In genomic region chr1:246324711-246325110, GRCh38 we compare ENCODE assay signal across 15 cellular contexts.
A peak's percentile ranks its signal among the peaks of the same experiment; 100 is the strongest.
DNase-seq lines count a peak whose midpoint lies in the region; TF ChIP-seq lines count a peak whose summit lies in the region.
"Had no signal": no experiment of that assay in that cellular context is flagged by ENCODE, and none has a peak within 500 bp of the region (broad histone marks: within the 10 kb centered on the region; RNA-seq: fewer than 3 reads in every experiment).

No MANE protein-coding gene starts in this region.

- H3K4me3 ChIP-seq in epithelial cell of esophagus (ENCODE audit: low read length): no peak overlapping the region
- no peak overlapping the region for H3K4me3 ChIP-seq in mesendoderm (ENCODE audit: low read length)
- H3K4me3 ChIP-seq: SJCRH30, upper lobe of left lung had no signal

- H4K8ac ChIP-seq in mesendoderm (ENCODE audit: low read depth, low read length): no peak overlapping the region

- no peaks in the 10 kb centered on the region for H3K27me3 ChIP-seq in mesendoderm (ENCODE audit: insufficient read depth, low read length, poor library complexity)
- H3K27me3 ChIP-seq: neutrophil, SJCRH30, upper lobe of left lung had no signal

- no peaks in the 10 kb centered on the region for H3K79me1 ChIP-seq in mesendoderm (ENCODE audit: low read length)

- WGBS in mesendoderm (ENCODE audit: extremely low coverage, insufficient coverage, low lambda C conversion rate): no CpG with 5 or more reads among the region's 12 CpGs

- no peak overlapping the region for H3K27ac ChIP-seq in mesendoderm (ENCODE audit: low read depth, low read length)
- H3K27ac ChIP-seq: neutrophil, SJCRH30, upper lobe of left lung had no signal

- peak; percentile 10 for DNase-seq in AG08396 (ENCODE audit: low spot score)
- DNase-seq in M059J (ENCODE audit: low read depth): peak; percentile 53
- DNase-seq in epithelial cell of esophagus (ENCODE audit: low read depth): peak; percentile 83
- peak; percentile 93 for DNase-seq in mesendoderm
- no peak for DNase-seq in germinal center (ENCODE audit: low spot score)
- no peak for DNase-seq in erythroblast (lab: John Stamatoyannopoulos, UW)
- DNase-seq in cerebellar cortex (ENCODE audit: low spot score): no peak
- DNase-seq in NCI-H1694 (lab: John Stamatoyannopoulos, UW): no peak
- DNase-seq: activated CD8-positive, alpha-beta memory T cell treated with anti-CD3 and anti-CD28 coated beads, Interleukin-2, amount 10 ng/mL, durations not matched to agents 7 days and 5 days; left ventricle myocardium superior; NCI-H1092; NCI-H748 treated with DMSO at 0.1 percent for 48 hours; SJCRH30 had no signal

- no peak for TF ChIP-seq POLR2A in erythroblast (IDR thresholded peaks at IDR 0.05; ENCODE audit: low read length)

- no peak overlapping the region for H3K56ac ChIP-seq in mesendoderm (ENCODE audit: low read length)

- no peak overlapping the region for H2BK15ac ChIP-seq in mesendoderm (replicated peaks; ENCODE audit: low read depth)

- peak overlapping the region; percentile 48 for H3K4ac ChIP-seq in mesendoderm (ENCODE audit: low read depth, low read length)

- no peak overlapping the region for H2BK5ac ChIP-seq in mesendoderm (ENCODE audit: low read length)

- H3K18ac ChIP-seq in mesendoderm (ENCODE audit: low read length): no peak overlapping the region

- no peak for TF ChIP-seq CTCF in epithelial cell of esophagus (IDR thresholded peaks at IDR 0.05; ENCODE audit: insufficient read depth, low read depth, low read length, missing control alignments)

- H3K79me2 ChIP-seq in mesendoderm (ENCODE audit: control insufficient read depth, insufficient read depth, low read length): no peaks in the 10 kb centered on the region

- H3K9ac ChIP-seq in mesendoderm (ENCODE audit: low read length): peak overlapping the region; percentile 25

- no peak overlapping the region for H3K23ac ChIP-seq in mesendoderm (ENCODE audit: low read length)

- no peaks in the 10 kb centered on the region for H3K36me3 ChIP-seq in mesendoderm (ENCODE audit: control insufficient read depth, insufficient read depth, low read length)
- H3K36me3 ChIP-seq: neutrophil, SJCRH30, upper lobe of left lung had no signal

- H2BK120ac ChIP-seq in mesendoderm (ENCODE audit: low read depth, low read length): no peak overlapping the region

- H2AK5ac ChIP-seq in mesendoderm (ENCODE audit: low read length): no peak overlapping the region

- H3K4me2 ChIP-seq in mesendoderm (ENCODE audit: low read length): no peak overlapping the region

- peaks cover 6% of the 10 kb centered on the region for H3K4me1 ChIP-seq in mesendoderm (ENCODE audit: control insufficient read depth, low read depth, low read length)

- H4K5ac ChIP-seq in mesendoderm (ENCODE audit: low read length): no peak overlapping the region

Comparison
In these comparisons a context has a peak if more than half of its experiments do, and no peak if none do; other contexts are left out.
1. DNase-seq: peak in AG08396 (single experiment), M059J (single experiment), epithelial cell of esophagus (single experiment) and mesendoderm (single experiment); none in germinal center (single experiment), erythroblast (0 of 2), cerebellar cortex (single experiment) and NCI-H1694 (single experiment).